ENCODE assay signal across 11 cellular contexts in the genomic region with DNA sequence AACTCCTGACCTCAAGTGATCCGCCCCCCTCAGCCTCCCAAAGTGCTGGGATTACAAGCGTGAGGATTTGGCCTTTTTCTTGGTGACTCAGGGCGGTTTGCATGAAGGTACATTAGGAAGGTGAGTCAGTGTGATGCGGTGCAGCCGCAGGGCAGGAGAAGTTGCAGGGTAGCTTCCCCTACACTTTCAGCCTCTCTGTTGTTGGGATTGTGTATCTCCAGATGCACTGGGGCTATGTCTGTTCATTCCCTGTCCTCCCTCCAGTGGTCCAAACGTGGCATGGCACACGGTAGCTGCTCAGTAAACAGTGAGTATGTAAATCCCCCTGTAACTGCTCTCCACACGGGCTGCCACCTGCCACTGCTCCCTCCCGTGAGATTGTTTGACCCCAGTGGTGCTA.
DNase-seq lines count a peak whose midpoint lies in the region; TF ChIP-seq lines count a peak whose summit lies in the region.
"Had no signal": no experiment of that assay in that cellular context is flagged by ENCODE, and none has a peak within 500 bp of the region (broad histone marks: within the 10 kb centered on the region; RNA-seq: fewer than 3 reads in every experiment).

No MANE protein-coding gene starts in this region.

- peak; percentile 9 for TF ChIP-seq CTCF in GM12865 (IDR thresholded peaks at IDR 0.05; ENCODE audit: insufficient read depth, low read depth, low read length, missing control alignments)
- peak; percentile 63 for TF ChIP-seq CTCF in brain microvascular endothelial cell (IDR thresholded peaks at IDR 0.05; ENCODE audit: low read depth, low read length, missing control alignments)
- TF ChIP-seq CTCF in osteocyte (IDR thresholded peaks at IDR 0.05), result peak; percentile 14
- TF ChIP-seq CTCF in GM10248 (IDR thresholded peaks at IDR 0.05; ENCODE audit: control extremely low read depth, extremely low read depth, low read depth, missing control alignments), result no peak

- no peaks in the 10 kb centered on the region for H3K27me3 ChIP-seq in brain microvascular endothelial cell (replicated peaks)
- H3K27me3 ChIP-seq: dorsolateral prefrontal cortex had no signal

- no peaks in the 10 kb centered on the region for H3K4me1 Mint-ChIP-seq in osteocyte (ENCODE audit: unreplicated experiment)

- H3K4me3 ChIP-seq in GM12865 (ENCODE audit: low read depth, low read length) (no peak overlapping the region), brain microvascular endothelial cell (ENCODE audit: low read depth, low read length) (no peak overlapping the region)
- H3K4me3 ChIP-seq: dorsolateral prefrontal cortex, skin epidermis had no signal

- in situ Hi-C loops in brain microvascular endothelial cell (cut with HindIII; ENCODE audit: low pct_ligation_motif_present, low sequenced_read_pairs), result no loop called here

- intact Hi-C loops in cardiac septum (cut with DNase I), result no loop called here

- POLR2A ChIA-PET in GM10248 (lab: Yijun Ruan, JAX), result no interaction called here

- no peaks in the 10 kb centered on the region for H3K9me3 Mint-ChIP-seq in osteocyte (ENCODE audit: unreplicated experiment)
- H3K9me3 Mint-ChIP-seq: stimulated activated naive CD8-positive, alpha-beta T cell treated with anti-CD3 and anti-CD28 coated beads, Interleukin-15, Interleukin-2, amounts not matched to agents 100 ng/mL and 50 ng/mL, for 24 hours had no signal

- no peak overlapping the region for H3K27ac ChIP-seq in brain microvascular endothelial cell
- H3K27ac ChIP-seq: dorsolateral prefrontal cortex, skin epidermis had no signal

- H3K27ac Mint-ChIP-seq in osteocyte (ENCODE audit: unreplicated experiment), result no peak overlapping the region
- H3K27ac Mint-ChIP-seq: stimulated activated naive CD8-positive, alpha-beta T cell treated with anti-CD3 and anti-CD28 coated beads, Interleukin-15, Interleukin-2, amounts not matched to agents 100 ng/mL and 50 ng/mL, for 24 hours had no signal

- peaks cover 8% of the 10 kb centered on the region for H3K36me3 Mint-ChIP-seq in osteocyte (ENCODE audit: unreplicated experiment)

- CTCF ChIA-PET in GM10248 (lab: Yijun Ruan, JAX), result interaction anchor here (0.8 to 2.1 kb wide), 3 partner anchors 9 to 12 kb away, joined by 3 to 6 read pairs (median 4); no protein-coding TSS in a partner anchor

- peak; percentile 13 for DNase-seq in GM12865 (ENCODE audit: low read depth)
- DNase-seq in NCI-H226, result peak; percentile 51
- peak; percentile 40 for DNase-seq in brain microvascular endothelial cell
- no peak for DNase-seq in osteocyte (ENCODE audit: extremely low spot score, unreplicated experiment)
- no peak for DNase-seq in activated gamma-delta T cell (lab: John Stamatoyannopoulos, UW)
- no peak for DNase-seq in GM10248 (ENCODE audit: extremely low spot score)
- DNase-seq in DMS53 (lab: John Stamatoyannopoulos, UW), result no peak
- DNase-seq in cardiac septum (ENCODE audit: low spot score), result no peak
- DNase-seq: dorsolateral prefrontal cortex had no signal

- H3K27me3 Mint-ChIP-seq in osteocyte (ENCODE audit: unreplicated experiment), result no peaks in the 10 kb centered on the region
- H3K27me3 Mint-ChIP-seq: stimulated activated naive CD8-positive, alpha-beta T cell treated with anti-CD3 and anti-CD28 coated beads, Interleukin-15, Interleukin-2, amounts not matched to agents 100 ng/mL and 50 ng/mL, for 24 hours had no signal

- no peaks in the 10 kb centered on the region for H3K36me3 ChIP-seq in brain microvascular endothelial cell (replicated peaks)

- no peak overlapping the region for H3K4me3 Mint-ChIP-seq in osteocyte (ENCODE audit: unreplicated experiment)
- H3K4me3 Mint-ChIP-seq: stimulated activated naive CD8-positive, alpha-beta T cell treated with anti-CD3 and anti-CD28 coated beads, Interleukin-15, Interleukin-2, amounts not matched to agents 100 ng/mL and 50 ng/mL, for 24 hours had no signal

Comparison
In these comparisons a context has a peak if more than half of its experiments do, and no peak if none do; other contexts are left out.
1. DNase-seq: peak in GM12865 (single experiment), NCI-H226 (single experiment) and brain microvascular endothelial cell (single experiment); none in osteocyte (single experiment), activated gamma-delta T cell (single experiment), GM10248 (single experiment), DMS53 (single experiment) and cardiac septum (single experiment).